ENCODE assay signal across 7 cellular contexts in the genomic region with DNA sequence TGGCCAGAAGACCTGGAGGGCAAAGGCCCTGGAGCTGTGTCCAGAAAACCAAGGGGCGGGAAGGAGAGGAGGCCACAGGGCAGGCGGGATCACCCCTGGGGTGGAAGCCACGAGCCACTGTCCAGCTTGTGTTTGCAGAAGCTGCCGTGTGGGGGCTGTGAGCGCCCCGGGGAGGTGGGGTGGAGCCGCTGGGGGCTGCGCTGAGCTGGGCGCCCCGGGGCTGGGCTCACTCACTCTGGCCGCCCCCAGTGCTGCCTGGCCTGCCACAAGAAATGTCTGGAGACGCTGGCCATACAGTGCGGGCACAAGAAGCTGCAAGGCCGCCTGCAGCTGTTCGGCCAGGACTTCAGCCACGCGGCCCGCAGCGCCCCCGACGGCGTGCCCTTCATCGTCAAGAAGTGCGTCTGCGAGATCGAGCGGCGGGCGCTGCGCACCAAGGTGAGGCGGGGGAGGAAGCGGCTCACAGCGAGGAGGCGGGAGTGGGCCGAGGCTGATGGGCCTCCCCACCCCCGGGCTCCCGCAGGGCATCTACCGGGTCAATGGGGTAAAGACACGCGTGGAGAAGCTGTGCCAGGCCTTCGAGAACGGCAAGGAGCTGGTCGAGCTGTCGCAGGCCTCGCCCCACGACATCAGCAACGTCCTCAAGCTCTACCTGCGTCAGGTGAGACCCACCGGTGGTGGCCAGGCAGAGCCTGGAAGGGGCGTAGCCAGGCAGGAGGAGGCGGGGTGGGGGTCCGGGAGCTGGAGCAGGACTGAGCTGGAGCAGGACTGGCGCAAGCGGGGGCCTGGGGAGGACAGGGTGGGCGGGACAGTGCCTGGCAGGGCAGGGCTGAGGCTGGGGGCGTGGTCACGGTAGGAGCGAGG. TPM values are rescaled to one million over a fixed set of nuclear protein-coding genes. Genes with fewer than 3 reads are reported as not detected.
DNase-seq lines count a peak whose midpoint lies in the region; ATAC-seq and TF ChIP-seq lines count a peak whose summit lies in the region.
"Had no signal": no experiment of that assay in that cellular context is flagged by ENCODE, and none has a peak within 500 bp of the region (broad histone marks: within the 10 kb centered on the region; RNA-seq: fewer than 3 reads in every experiment).

No MANE protein-coding gene starts in this region.

- H3K4me2 ChIP-seq in HCT116 (ENCODE audit: low read length) (peak overlapping the region; percentile 35; the same call in 1 of the 2 replicates), Karpas-422 (ENCODE audit: low read depth, low read length, poor library complexity, severe bottlenecking) (no peak overlapping the region)

- no peak for DNase-seq in HCT116 (ENCODE audit: low read depth, low spot score)
- no peak for DNase-seq in activated B cell treated with CpG ODN at 0.5 μM for 24 hours
- no peak for DNase-seq in naive thymus-derived CD4-positive, alpha-beta T cell
- no peak for DNase-seq in Karpas-422
- DNase-seq in SKM-1 (lab: John Stamatoyannopoulos, UW; ENCODE audit: unreplicated experiment) = no peak

- H4K20me1 ChIP-seq in HCT116 (ENCODE audit: insufficient read depth) (no peaks in the 10 kb centered on the region), Karpas-422 (ENCODE audit: insufficient read depth, low read depth, low read length) (peaks cover 6% of the 10 kb centered on the region)

- H3K27ac ChIP-seq in HCT116 (ENCODE audit: low read depth, low read length) (peak overlapping the region; percentile 66; the same call in 1 of the 2 replicates), Karpas-422 (ENCODE audit: low read length) (no peak overlapping the region)
- H3K27ac ChIP-seq in naive thymus-derived CD4-positive, alpha-beta T cell (ENCODE audit: low read depth, low read length) = peak overlapping the region; percentile 92

- H3K27me3 ChIP-seq in HCT116 (ENCODE audit: insufficient read depth, low read length) (no peaks in the 10 kb centered on the region), Karpas-422 (ENCODE audit: low read length) (no peaks in the 10 kb centered on the region)
- no peaks in the 10 kb centered on the region for H3K27me3 ChIP-seq in naive thymus-derived CD4-positive, alpha-beta T cell (ENCODE audit: control insufficient read depth in 2 of 2, insufficient read depth in 2 of 2, low read length in 2 of 2)
- H3K27me3 ChIP-seq: MG63 had no signal

- no peak overlapping the region for H3K4me3 Mint-ChIP-seq in activated B cell treated with CpG ODN at 0.5 μM for 24 hours
- H3K4me3 Mint-ChIP-seq in naive thymus-derived CD4-positive, alpha-beta T cell = peak overlapping the region in 9 of 10 donors; percentile 55 to 97 (median 82)

- no peak for TF ChIP-seq POLR2A in HCT116 (IDR thresholded peaks at IDR 0.05; ENCODE audit: borderline replicate concordance, extremely low read depth, insufficient read depth, insufficient read length)

- H3K4me3 ChIP-seq in HCT116 (replicated peaks in 1 of 2; ENCODE audit: low read depth in 1 of 2, low read length in 2 of 2) (no peak overlapping the region; a peak in 1 of 4 replicates), Karpas-422 (ENCODE audit: low read length) (no peak overlapping the region)
- H3K4me3 ChIP-seq in naive thymus-derived CD4-positive, alpha-beta T cell (ENCODE audit: low read length) = no peak overlapping the region
- H3K4me3 ChIP-seq: MG63 had no signal

- intact Hi-C loops in HCT116 (cut with micrococcal nuclease) (no loop called here), activated B cell treated with CpG ODN at 0.5 μM for 24 hours (cut with micrococcal nuclease) (loop anchor here (2.0 kb wide), 1 partner anchor 13 kb away; no protein-coding TSS in a partner anchor)
- intact Hi-C loops in naive thymus-derived CD4-positive, alpha-beta T cell (cut with micrococcal nuclease) = loop anchor here in 1 of 2 donors (1.0 kb wide), 1 partner anchor 14 kb away; a partner anchor contains a TSS

- no TSS peak for BruUV-seq in HCT116 (replicated peaks; lab: Mats Ljungman, UMichigan)

- H3K9me3 ChIP-seq in HCT116 (ENCODE audit: control insufficient read depth in 1 of 2, insufficient read depth in 1 of 2, low read depth in 1 of 2, low read length in 2 of 2) (no peaks in the 10 kb centered on the region), Karpas-422 (ENCODE audit: low read length) (no peaks in the 10 kb centered on the region)
- no peaks in the 10 kb centered on the region for H3K9me3 ChIP-seq in naive thymus-derived CD4-positive, alpha-beta T cell (ENCODE audit: control insufficient read depth in 2 of 3, low read length in 3 of 3)
- H3K9me3 ChIP-seq: MG63 had no signal

- H3K36me3 ChIP-seq in HCT116 (ENCODE audit: control insufficient read depth in 1 of 2, insufficient read depth in 2 of 2, low read length in 2 of 2) = peaks cover 0 to 9% of the 10 kb centered on the region in 2 experiments; a peak in 3 of 4 replicates
- H3K36me3 ChIP-seq in naive thymus-derived CD4-positive, alpha-beta T cell (ENCODE audit: control insufficient read depth in 2 of 3, insufficient read depth in 3 of 3, low read length in 3 of 3) = peaks cover 39 to 78% (median 42%) of the 10 kb centered on the region in 3 experiments
- H3K36me3 ChIP-seq in Karpas-422 (ENCODE audit: insufficient read depth, low read length) = peaks cover 15% of the 10 kb centered on the region; the same call in 1 of the 2 replicates
- H3K36me3 ChIP-seq: MG63 had no signal

- H2AFZ ChIP-seq in HCT116 (ENCODE audit: low read depth, low read length, poor library complexity, severe bottlenecking) (no peak overlapping the region), Karpas-422 (ENCODE audit: low read length) (no peak overlapping the region)

- no peaks in the 10 kb centered on the region for H3K9me3 Mint-ChIP-seq in activated B cell treated with CpG ODN at 0.5 μM for 24 hours
- H3K9me3 Mint-ChIP-seq in naive thymus-derived CD4-positive, alpha-beta T cell = peaks cover 0 to 11% (median 0%) of the 10 kb centered on the region in 11 donors

- peaks cover 68% of the 10 kb centered on the region for H3K36me3 Mint-ChIP-seq in activated B cell treated with CpG ODN at 0.5 μM for 24 hours (ENCODE audit: low read depth)
- peaks cover 5 to 45% (median 15%) of the 10 kb centered on the region in 5 donors for H3K36me3 Mint-ChIP-seq in naive thymus-derived CD4-positive, alpha-beta T cell

- peak overlapping the region; percentile 65 for H3K27ac Mint-ChIP-seq in activated B cell treated with CpG ODN at 0.5 μM for 24 hours
- H3K27ac Mint-ChIP-seq in naive thymus-derived CD4-positive, alpha-beta T cell = peak overlapping the region; percentile 65 to 100 (median 90)

- H3K9ac ChIP-seq in HCT116 (ENCODE audit: low read length) = no peak overlapping the region
- H3K9ac ChIP-seq in Karpas-422 (ENCODE audit: low read length) = no peak overlapping the region

- CTCF ChIA-PET in HCT116 (lab: Charles Lee) (interaction anchor here (1.5 kb wide), 1 partner anchor 162 kb away, joined by 5 read pairs; no protein-coding TSS in a partner anchor), activated B cell treated with CpG ODN at 0.5 μM for 24 hours (lab: Charles Lee) (no interaction called here)
- CTCF ChIA-PET in naive thymus-derived CD4-positive, alpha-beta T cell (lab: Charles Lee) = interaction anchor here (0.9 to 8.7 kb wide), 3 partner anchors 9 to 15 kb away, joined by 3 to 68 read pairs (median 11); a partner anchor contains a TSS

- H3K9me2 ChIP-seq in HCT116 (ENCODE audit: insufficient read depth) (no peaks in the 10 kb centered on the region), Karpas-422 (replicated peaks; ENCODE audit: insufficient read depth, low read length) (no peaks in the 10 kb centered on the region)

- no peaks in the 10 kb centered on the region for H3K27me3 Mint-ChIP-seq in activated B cell treated with CpG ODN at 0.5 μM for 24 hours
- H3K27me3 Mint-ChIP-seq in naive thymus-derived CD4-positive, alpha-beta T cell = no peaks in the 10 kb centered on the region

- TF ChIP-seq CTCF in HCT116 (IDR thresholded peaks at IDR 0.05 in 2 of 3, conservative IDR thresholded peaks at IDR 0.05 in 1 of 3; ENCODE audit: borderline replicate concordance in 1 of 3, insufficient read depth in 1 of 3, low read depth in 2 of 3, low read length in 2 of 3) (no peak), activated B cell treated with CpG ODN at 0.5 μM for 24 hours (IDR thresholded peaks at IDR 0.05) (no peak)

- no peak for TF ChIP-seq RAD21 in HCT116 (IDR thresholded peaks at IDR 0.05; ENCODE audit: low read depth)

- H3K79me2 ChIP-seq in HCT116 (ENCODE audit: insufficient read depth, low read length) (no peaks in the 10 kb centered on the region), Karpas-422 (ENCODE audit: low read length) (no peaks in the 10 kb centered on the region)

- RAD21 ChIA-PET in HCT116 (lab: Charles Lee; ENCODE audit: low non-redundant PET in 1 of 2, low total read pairs in 2 of 2, uncharacterized antibody in 2 of 2, unreplicated experiment in 2 of 2) = interaction anchor here in 1 of 2 experiments (0.5 to 0.6 kb wide), 2 partner anchors 9 to 162 kb away, joined by 3 to 5 read pairs; no protein-coding TSS in a partner anchor

- H3K4me1 ChIP-seq in HCT116 (ENCODE audit: control insufficient read depth in 1 of 2, insufficient read depth in 2 of 2, low read length in 2 of 2) (peaks cover 4 to 18% of the 10 kb centered on the region in 2 experiments), Karpas-422 (ENCODE audit: low read length) (peaks cover 28% of the 10 kb centered on the region)
- H3K4me1 ChIP-seq in naive thymus-derived CD4-positive, alpha-beta T cell (ENCODE audit: control insufficient read depth in 2 of 2, insufficient read depth in 2 of 2, low read length in 2 of 2) = peaks cover 41 to 44% of the 10 kb centered on the region in 2 donors

- POLR2A ChIA-PET in HCT116 (lab: Charles Lee) (interaction anchor here (0.6 to 1.8 kb wide), 6 partner anchors 14 to 187 kb away, joined by 4 to 17 read pairs (median 6); a partner anchor contains a TSS), activated B cell treated with CpG ODN at 0.5 μM for 24 hours (lab: Charles Lee) (interaction anchor here (0.5 to 13.1 kb wide), 5 partner anchors 5 to 41 kb away, joined by 4 to 184 read pairs (median 32); a partner anchor contains a TSS)
- POLR2A ChIA-PET in naive thymus-derived CD4-positive, alpha-beta T cell (lab: Charles Lee) = interaction anchor here (0.6 to 38.6 kb wide), 6 partner anchors 9 to 168 kb away, joined by 3 to 2022 read pairs (median 320); a partner anchor contains a TSS

- H3K4me1 Mint-ChIP-seq in activated B cell treated with CpG ODN at 0.5 μM for 24 hours = peaks cover 56% of the 10 kb centered on the region
- peaks cover 22 to 59% (median 51%) of the 10 kb centered on the region in 7 donors for H3K4me1 Mint-ChIP-seq in naive thymus-derived CD4-positive, alpha-beta T cell

- ATAC-seq in HCT116 (no peak), activated B cell treated with CpG ODN at 0.5 μM for 24 hours (ENCODE audit: low read depth) (no peak), HG02798 (IDR thresholded peaks at IDR 0.05; ENCODE audit: poor library complexity, unreplicated experiment) (no peak)
- no peak for ATAC-seq in naive thymus-derived CD4-positive, alpha-beta T cell

RNA-seq across cellular contexts. Expression of a gene that starts 13.6 kb away (rescaled TPM):
- total RNA-seq in HCT116 (2021; ENCODE audit: unreplicated experiment) = 281 TPM
- 280 and 302 TPM in 2 replicates for polyA plus RNA-seq in HCT116 (2012)
- total RNA-seq in activated B cell treated with CpG ODN at 0.5 μM for 24 hours = 173 and 184 TPM in 2 replicates
- total RNA-seq in naive thymus-derived CD4-positive, alpha-beta T cell = 100 to 1,000 TPM in 1 of 5 experiments, 10 to 100 TPM in 4; 75.3 to 157 (median 82.1) TPM
- 100 to 1,000 TPM; 136 to 179 TPM for polyA plus RNA-seq in naive thymus-derived CD4-positive, alpha-beta T cell
- 117 and 222 TPM in 2 replicates for total RNA-seq in Karpas-422 (2014; rRNA removed; shearing (Covaris generic); ENCODE audit: low replicate concordance)

RNA-seq across cellular contexts. Expression of a gene that starts 14.6 kb away (rescaled TPM):
- 30.4 TPM for total RNA-seq in HCT116 (2021; ENCODE audit: unreplicated experiment)
- polyA plus RNA-seq in HCT116 (2012) = 26.5 and 29.8 TPM in 2 replicates
- total RNA-seq in activated B cell treated with CpG ODN at 0.5 μM for 24 hours = 266 and 312 TPM in 2 replicates
- 1,000 to 10,000 TPM in 1 of 5 experiments, 100 to 1,000 TPM in 4; 467 to 1,030 (median 779) TPM for total RNA-seq in naive thymus-derived CD4-positive, alpha-beta T cell
- polyA plus RNA-seq in naive thymus-derived CD4-positive, alpha-beta T cell = 100 to 1,000 TPM; 305 to 880 TPM
- total RNA-seq in Karpas-422 (2014; rRNA removed; shearing (Covaris generic); ENCODE audit: low replicate concordance) = 31.5 and 114 TPM in 2 replicates

RNA-seq across cellular contexts. Expression of a gene that starts 22.3 kb away (rescaled TPM):
- total RNA-seq in HCT116 (2021; ENCODE audit: unreplicated experiment) (481 TPM), activated B cell treated with CpG ODN at 0.5 μM for 24 hours (213 and 218 TPM in 2 replicates)
- polyA plus RNA-seq in HCT116 (2012) = 810 and 823 TPM in 2 replicates
- total RNA-seq in naive thymus-derived CD4-positive, alpha-beta T cell = 100 to 1,000 TPM; 122 to 235 (median 194) TPM
- 100 to 1,000 TPM; 417 to 522 TPM for polyA plus RNA-seq in naive thymus-derived CD4-positive, alpha-beta T cell
- total RNA-seq in Karpas-422 (2014; rRNA removed; shearing (Covaris generic); ENCODE audit: low replicate concordance) = 286 and 423 TPM in 2 replicates

RNA-seq across cellular contexts. Expression of a gene that starts 41.6 kb away (rescaled TPM):
- total RNA-seq in HCT116 (2021; ENCODE audit: unreplicated experiment) (91.4 TPM), activated B cell treated with CpG ODN at 0.5 μM for 24 hours (164 and 188 TPM in 2 replicates)
- 59.2 and 65.7 TPM in 2 replicates for polyA plus RNA-seq in HCT116 (2012)
- total RNA-seq in naive thymus-derived CD4-positive, alpha-beta T cell = 100 to 1,000 TPM in 4 of 5 experiments, 10 to 100 TPM in 1; 57.8 to 323 (median 155) TPM
- 10 to 100 TPM in 1 of 2 donors, 1 to 10 TPM in 1; 6.6 to 25.5 TPM for polyA plus RNA-seq in naive thymus-derived CD4-positive, alpha-beta T cell
- 23.8 and 31.7 TPM in 2 replicates for total RNA-seq in Karpas-422 (2014; rRNA removed; shearing (Covaris generic); ENCODE audit: low replicate concordance)

RNA-seq across cellular contexts. Expression of a gene that starts 55.1 kb away (rescaled TPM):
- 212 TPM for total RNA-seq in HCT116 (2021; ENCODE audit: unreplicated experiment)
- 140 and 171 TPM in 2 replicates for polyA plus RNA-seq in HCT116 (2012)
- total RNA-seq in activated B cell treated with CpG ODN at 0.5 μM for 24 hours = 352 and 371 TPM in 2 replicates
- total RNA-seq in naive thymus-derived CD4-positive, alpha-beta T cell = 100 to 1,000 TPM; 234 to 440 (median 240) TPM
- polyA plus RNA-seq in naive thymus-derived CD4-positive, alpha-beta T cell = 100 to 1,000 TPM; 401 to 704 TPM
- 88.6 and 97.9 TPM in 2 replicates for total RNA-seq in Karpas-422 (2014; rRNA removed; shearing (Covaris generic); ENCODE audit: low replicate concordance)
